16 cellular contexts compared by ENCODE assay signal in genomic region chr10:70201105-70201504, GRCh38. TPM values are rescaled to one million over a fixed set of nuclear protein-coding genes. Genes with fewer than 3 reads are reported as not detected.
DNase-seq lines count a peak whose midpoint lies in the region; ATAC-seq, FAIRE-seq and TF ChIP-seq lines count a peak whose summit lies in the region.
"Had no signal": no experiment of that assay in that cellular context is flagged by ENCODE, and none has a peak within 500 bp of the region (broad histone marks: within the 10 kb centered on the region; RNA-seq: fewer than 3 reads in every experiment).

No MANE protein-coding gene starts in this region.

- POLR2A ChIA-PET in activated CD8-positive, alpha-beta T cell treated with anti-CD3 and anti-CD28 coated beads for 36 hours (lab: Charles Lee) = no interaction called here
- POLR2A ChIA-PET in activated CD8-positive, alpha-beta T cell treated with anti-CD3 and anti-CD28 coated beads, Interleukin-2, amount 10 ng/mL, durations not matched to agents 7 days and 5 days (lab: Charles Lee) = no interaction called here
- POLR2A ChIA-PET in IMR-90 (lab: Charles Lee; ENCODE audit: unreplicated experiment) (no interaction called here), K562 (lab: Yijun Ruan, JAX) (interaction anchor here (1.0 kb wide), 1 partner anchor 107 kb away, joined by 5 read pairs; no protein-coding TSS in a partner anchor)

- H3K9ac ChIP-seq in IMR-90 (ENCODE audit: low read depth, low read length) (no peak overlapping the region), K562 (ENCODE audit: insufficient read depth in 1 of 2, low read depth in 2 of 2, low read length in 2 of 2) (no peak overlapping the region)

- H4K20me1 ChIP-seq in IMR-90 (ENCODE audit: insufficient read depth, low read length) = no peaks in the 10 kb centered on the region
- H4K20me1 ChIP-seq in K562 (replicated peaks; ENCODE audit: control insufficient read depth, insufficient read depth, low read length) = no peaks in the 10 kb centered on the region; the same call in 1 of the 2 replicates

- no peak overlapping the region for H2BK20ac ChIP-seq in IMR-90 (ENCODE audit: low read depth, low read length)

- H3K4me2 ChIP-seq in IMR-90 (ENCODE audit: low read depth, low read length) (no peak overlapping the region), K562 (ENCODE audit: insufficient read depth, low read length) (no peak overlapping the region)

- H3K9me1 ChIP-seq in IMR-90 (ENCODE audit: insufficient read depth, low read length) (peaks cover 3% of the 10 kb centered on the region; the same call in 1 of the 2 replicates), K562 (ENCODE audit: control insufficient read depth, insufficient read depth, low read length) (no peaks in the 10 kb centered on the region)

- TF ChIP-seq POLR2A in IMR-90 (IDR thresholded peaks at IDR 0.05; ENCODE audit: low read depth, low read length) (no peak), K562 (conservative IDR thresholded peaks at IDR 0.05) (no peak; the same call in 1 of the 2 replicates)

- intact Hi-C loops in activated CD8-positive, alpha-beta T cell treated with anti-CD3 and anti-CD28 coated beads for 36 hours (cut with micrococcal nuclease) = no loop called here
- intact Hi-C loops in IMR-90 (cut with micrococcal nuclease) (loop anchor here (10.0 kb wide), 1 partner anchor 46 kb away; no protein-coding TSS in a partner anchor), K562 (cut with micrococcal nuclease) (no loop called here)

- H4K8ac ChIP-seq in IMR-90 (ENCODE audit: low read depth in 2 of 2, low read length in 2 of 2) = no peak overlapping the region

- H3K4me1 Mint-ChIP-seq in activated CD8-positive, alpha-beta T cell treated with anti-CD3 and anti-CD28 coated beads for 36 hours (ENCODE audit: low read depth) = peaks cover 31% of the 10 kb centered on the region
- peaks cover 47% of the 10 kb centered on the region for H3K4me1 Mint-ChIP-seq in activated CD8-positive, alpha-beta T cell treated with anti-CD3 and anti-CD28 coated beads, Interleukin-2, amount 10 ng/mL, durations not matched to agents 7 days and 5 days (ENCODE audit: low read depth)

- H2AK9ac ChIP-seq in IMR-90 (replicated peaks; ENCODE audit: low read depth, low read length, poor library complexity) = no peak overlapping the region

- H3K36me3 ChIP-seq in ACC112 (ENCODE audit: insufficient read depth, low read length) = peaks cover 32% of the 10 kb centered on the region
- peaks cover 33% of the 10 kb centered on the region for H3K36me3 ChIP-seq in IMR-90 (ENCODE audit: control insufficient read depth, insufficient read depth, low read length)
- H3K36me3 ChIP-seq in K562 (ENCODE audit: control insufficient read depth, insufficient read depth, low read length) = peaks cover 82% of the 10 kb centered on the region

- H2BK15ac ChIP-seq in IMR-90 (ENCODE audit: low read depth, low read length) = no peak overlapping the region

- TF ChIP-seq EP300 in K562 (IDR thresholded peaks at IDR 0.05; ENCODE audit: low read length) = no peak

- H2AFZ ChIP-seq in ACC112 (ENCODE audit: low read length, unreplicated experiment) (no peak overlapping the region), IMR-90 (replicated peaks; ENCODE audit: low read length, poor library complexity) (no peak overlapping the region), K562 (ENCODE audit: low read depth, low read length) (no peak overlapping the region)

- no peak overlapping the region for H3K56ac ChIP-seq in IMR-90 (ENCODE audit: extremely low read depth, insufficient read depth, low read length)

- H3K27ac Mint-ChIP-seq in activated CD8-positive, alpha-beta T cell treated with anti-CD3 and anti-CD28 coated beads for 36 hours = peak overlapping the region; percentile 41
- no peak overlapping the region for H3K27ac Mint-ChIP-seq in activated CD8-positive, alpha-beta T cell treated with anti-CD3 and anti-CD28 coated beads, Interleukin-2, amount 10 ng/mL, durations not matched to agents 7 days and 5 days
- H3K27ac Mint-ChIP-seq: CD4-positive, alpha-beta T cell had no signal

- no peak overlapping the region for H3K23ac ChIP-seq in IMR-90 (ENCODE audit: low read depth, low read length)

- peaks cover 0 to 7% of the 10 kb centered on the region in 2 experiments; a peak in 2 of 4 replicates for H3K79me1 ChIP-seq in IMR-90 (ENCODE audit: low read depth in 1 of 2, low read length in 2 of 2)

- ATAC-seq in activated CD8-positive, alpha-beta T cell treated with anti-CD3 and anti-CD28 coated beads for 36 hours = no peak
- no peak for ATAC-seq in activated CD8-positive, alpha-beta T cell treated with anti-CD3 and anti-CD28 coated beads, Interleukin-2, amount 10 ng/mL, durations not matched to agents 7 days and 5 days
- ATAC-seq in IMR-90 (ENCODE audit: low read depth) = no peak
- no peak for ATAC-seq in K562

- no peak for DNase-seq in activated CD8-positive, alpha-beta T cell treated with anti-CD3 and anti-CD28 coated beads for 36 hours
- DNase-seq in activated CD8-positive, alpha-beta T cell treated with anti-CD3 and anti-CD28 coated beads, Interleukin-2, amount 10 ng/mL, durations not matched to agents 7 days and 5 days = no peak
- DNase-seq in IMR-90 = no peak
- no peak for DNase-seq in K562 (ENCODE audit: extremely low read depth in 1 of 4, low spot score in 3 of 4)
- no peak for DNase-seq in SIG-M5 treated with dmso at 0.1 percent for 504 hours (lab: John Stamatoyannopoulos, UW; ENCODE audit: unreplicated experiment)
- no peak for DNase-seq in NCI-H1417 (lab: John Stamatoyannopoulos, UW)
- DNase-seq: 8988T; AML-193; CD4-positive, alpha-beta T cell; DMS153; DMS79; GF-D8; HCEC 1CT; KBM-7 had no signal

- no peak overlapping the region for H4K91ac ChIP-seq in IMR-90 (ENCODE audit: insufficient read depth, low read depth, low read length)

- H2BK5ac ChIP-seq in IMR-90 (ENCODE audit: low read depth, low read length, poor library complexity, severe bottlenecking) = no peak overlapping the region

- FAIRE-seq in K562 (lab: Jason Lieb, UNC) = no peak

- no peaks in the 10 kb centered on the region for H3K27me3 Mint-ChIP-seq in activated CD8-positive, alpha-beta T cell treated with anti-CD3 and anti-CD28 coated beads for 36 hours
- H3K27me3 Mint-ChIP-seq in activated CD8-positive, alpha-beta T cell treated with anti-CD3 and anti-CD28 coated beads, Interleukin-2, amount 10 ng/mL, durations not matched to agents 7 days and 5 days (ENCODE audit: low read depth) = no peaks in the 10 kb centered on the region
- H3K27me3 Mint-ChIP-seq: CD4-positive, alpha-beta T cell had no signal

- no CpG with 5 or more reads among the region's 1 CpG for WGBS in IMR-90 (ENCODE audit: extremely low coverage in 2 of 2, insufficient read length in 1 of 2), 2 experiments
- WGBS in K562 (ENCODE audit: insufficient coverage, low coverage, missing lambda C conversion rate) = 96% methylated on average over 1 of the region's 1 CpG

- dilution Hi-C loops in IMR-90 (cut with HindIII; ENCODE audit: low sequenced_read_pairs, unreplicated experiment) = no loop called here

- BruUV-seq in IMR-90 (replicated peaks; lab: Mats Ljungman, UMichigan) (no TSS peak), K562 (replicated peaks; lab: Mats Ljungman, UMichigan) (no TSS peak)

- H2AK5ac ChIP-seq in IMR-90 (ENCODE audit: low read depth, low read length) = no peak overlapping the region

- H3K9me3 ChIP-seq in IMR-90 (ENCODE audit: control insufficient read depth, insufficient read depth, low read length) = no peaks in the 10 kb centered on the region
- H3K9me3 ChIP-seq in K562 (replicated peaks; ENCODE audit: control insufficient read depth, insufficient read depth, low read depth, low read length) = no peaks in the 10 kb centered on the region

- no peak overlapping the region for H3K14ac ChIP-seq in IMR-90 (replicated peaks; ENCODE audit: low read depth, low read length)

- H3K36me3 Mint-ChIP-seq in activated CD8-positive, alpha-beta T cell treated with anti-CD3 and anti-CD28 coated beads for 36 hours (ENCODE audit: low read depth) = peaks cover 60% of the 10 kb centered on the region
- peaks cover 62% of the 10 kb centered on the region for H3K36me3 Mint-ChIP-seq in activated CD8-positive, alpha-beta T cell treated with anti-CD3 and anti-CD28 coated beads, Interleukin-2, amount 10 ng/mL, durations not matched to agents 7 days and 5 days (ENCODE audit: low read depth)

- peaks cover 4% of the 10 kb centered on the region for H3K4me1 ChIP-seq in ACC112 (ENCODE audit: control insufficient read depth, insufficient read depth, low read length, unreplicated experiment)
- H3K4me1 ChIP-seq in IMR-90 (ENCODE audit: control insufficient read depth, insufficient read depth, low read length) = no peaks in the 10 kb centered on the region
- H3K4me1 ChIP-seq in K562 (replicated peaks in 1 of 2; ENCODE audit: control insufficient read depth in 2 of 2, insufficient read depth in 2 of 2, low read length in 2 of 2) = no peaks in the 10 kb centered on the region

- in situ Hi-C loops in IMR-90 (cut with MboI; ENCODE audit: low sequenced_read_pairs) = no loop called here
- in situ Hi-C loops in K562 (cut with MboI) = no loop called here

- H3K4me3 Mint-ChIP-seq in activated CD8-positive, alpha-beta T cell treated with anti-CD3 and anti-CD28 coated beads for 36 hours = no peak overlapping the region
- no peak overlapping the region for H3K4me3 Mint-ChIP-seq in activated CD8-positive, alpha-beta T cell treated with anti-CD3 and anti-CD28 coated beads, Interleukin-2, amount 10 ng/mL, durations not matched to agents 7 days and 5 days
- H3K4me3 Mint-ChIP-seq: CD4-positive, alpha-beta T cell had no signal

- no peak overlapping the region for H3K4ac ChIP-seq in IMR-90 (ENCODE audit: low read depth, low read length)

- H3K27me3 ChIP-seq in ACC112 (ENCODE audit: insufficient read depth, low read length) (no peaks in the 10 kb centered on the region), IMR-90 (ENCODE audit: control insufficient read depth, insufficient read depth, low read length) (no peaks in the 10 kb centered on the region), K562 (ENCODE audit: control insufficient read depth in 2 of 2, insufficient read depth in 2 of 2, low read length in 2 of 2) (no peaks in the 10 kb centered on the region)

- no peak overlapping the region for H3K18ac ChIP-seq in IMR-90 (ENCODE audit: low read depth, low read length)

- peak overlapping the region; percentile 12; the same call in 1 of the 2 replicates for H3K27ac ChIP-seq in ACC112 (ENCODE audit: low read depth, low read length)
- no peak overlapping the region for H3K27ac ChIP-seq in IMR-90 (ENCODE audit: insufficient read depth, low read length)
- no peak overlapping the region for H3K27ac ChIP-seq in K562 (ENCODE audit: extremely low read depth, low read depth, low read length)
- H3K27ac ChIP-seq: C4-2B had no signal

- no peaks in the 10 kb centered on the region for H3K9me3 Mint-ChIP-seq in activated CD8-positive, alpha-beta T cell treated with anti-CD3 and anti-CD28 coated beads for 36 hours
- H3K9me3 Mint-ChIP-seq in activated CD8-positive, alpha-beta T cell treated with anti-CD3 and anti-CD28 coated beads, Interleukin-2, amount 10 ng/mL, durations not matched to agents 7 days and 5 days (ENCODE audit: insufficient read depth) = no peaks in the 10 kb centered on the region
- H3K9me3 Mint-ChIP-seq: CD4-positive, alpha-beta T cell had no signal

- CTCF ChIA-PET in activated CD8-positive, alpha-beta T cell treated with anti-CD3 and anti-CD28 coated beads for 36 hours (lab: Charles Lee) = interaction anchor here (0.6 to 4.8 kb wide), 2 partner anchors 53 to 149 kb away, joined by 3 to 44 read pairs; partner anchors contain the start of gene TYSND1
- CTCF ChIA-PET in activated CD8-positive, alpha-beta T cell treated with anti-CD3 and anti-CD28 coated beads, Interleukin-2, amount 10 ng/mL, durations not matched to agents 7 days and 5 days (lab: Charles Lee) = interaction anchor here (1.0 to 5.0 kb wide), 3 partner anchors 8 to 55 kb away, joined by 3 to 70 read pairs (median 15); partner anchors contain the start of gene TYSND1
- CTCF ChIA-PET in IMR-90 (lab: Yijun Ruan, JAX) = interaction anchor here (1.0 kb wide), 1 partner anchor 55 kb away, joined by 3 read pairs; the partner anchor contains the start of gene TYSND1
- CTCF ChIA-PET in K562 (lab: Yijun Ruan, JAX; ENCODE audit: low intra/inter-chr PET ratio) = no interaction called here

- TF ChIP-seq CTCF in activated CD8-positive, alpha-beta T cell treated with anti-CD3 and anti-CD28 coated beads for 36 hours (IDR thresholded peaks at IDR 0.05) = no peak
- TF ChIP-seq CTCF in IMR-90 (conservative IDR thresholded peaks at IDR 0.05; ENCODE audit: low read depth, low read length) = no peak
- no peak for TF ChIP-seq CTCF in K562 (IDR thresholded peaks at IDR 0.05 in 2 of 3, conservative IDR thresholded peaks at IDR 0.05 in 1 of 3; ENCODE audit: insufficient read depth in 2 of 3, low read depth in 1 of 3, low read length in 3 of 3)

- no peak overlapping the region for H4K5ac ChIP-seq in IMR-90 (ENCODE audit: low read depth, low read length)

- H3K4me3 ChIP-seq in ACC112 (ENCODE audit: low read depth, low read length) (no peak overlapping the region), IMR-90 (ENCODE audit: insufficient read depth, low read depth, low read length) (no peak overlapping the region), K562 (no peak overlapping the region)

- TF ChIP-seq RAD21 in IMR-90 (IDR thresholded peaks at IDR 0.05; ENCODE audit: low read length) = no peak
- TF ChIP-seq RAD21 in K562 (CRISPR knock-in tag; conservative IDR thresholded peaks at IDR 0.05 in 1 of 2, IDR thresholded peaks at IDR 0.05 in 1 of 2) = no peak

- no peaks in the 10 kb centered on the region for H3K79me2 ChIP-seq in ACC112 (ENCODE audit: control insufficient read depth, insufficient read depth, low read length, unreplicated experiment)
- no peaks in the 10 kb centered on the region for H3K79me2 ChIP-seq in K562 (ENCODE audit: control insufficient read depth, insufficient read depth, low read length)

- no peak overlapping the region for H2BK120ac ChIP-seq in IMR-90 (ENCODE audit: low read depth, low read length)

RNA-seq across cellular contexts. Expression of gene SAR1A, which starts 30.8 kb away (rescaled TPM):
- total RNA-seq in activated CD8-positive, alpha-beta T cell treated with anti-CD3 and anti-CD28 coated beads for 36 hours = 100 to 1,000 TPM in 1 of 2 experiments, 10 to 100 TPM in 1; 95.9 to 101 TPM
- total RNA-seq in activated CD8-positive, alpha-beta T cell treated with anti-CD3 and anti-CD28 coated beads, Interleukin-2, amount 10 ng/mL, durations not matched to agents 7 days and 5 days = 100 to 1,000 TPM; 157 to 160 TPM
- total RNA-seq in IMR-90 (2012; rRNA removed) = 161 and 272 TPM in 2 replicates
- 45.8 and 56.9 TPM in 2 replicates for polyA plus RNA-seq in IMR-90 (2012; rRNA removed)
- 11.8 and 25.4 TPM in 2 replicates for polyA plus RNA-seq in IMR-90 (2012; cell fraction: cytosol; rRNA removed)
- polyA plus RNA-seq in IMR-90 (2012; cell fraction: nucleus; rRNA removed; ENCODE audit: low replicate concordance) = 11.6 and 90.2 TPM in 2 replicates
- 82.1 and 152 TPM in 2 replicates for total RNA-seq in K562 (2011; cell fraction: chromatin; rRNA removed; ENCODE audit: low replicate concordance)
- 47.0 and 49.2 TPM in 2 replicates for total RNA-seq in K562 (2011; cell fraction: nucleolus; rRNA removed)
- total RNA-seq in K562 (2011; cell fraction: nucleoplasm; rRNA removed) = 98.8 and 142 TPM in 2 replicates
- 63.0 and 68.5 TPM in 2 replicates for total RNA-seq in K562 (2014; rRNA removed)
- 96.9 and 105 TPM in 2 replicates for total RNA-seq in K562 (2014; rRNA removed; fragmentation: Illumina TruSeq; extraction: Trizol)
- 79.4 and 84.9 TPM in 2 replicates for total RNA-seq in K562 (2015; rRNA removed; fragmentation: Illumina TruSeq; extraction: Trizol)
- 119 and 123 TPM in 2 replicates for total RNA-seq in K562 (2021)
- 123 and 129 TPM in 2 replicates for polyA plus RNA-seq in K562 (2011; rRNA removed)
- polyA plus RNA-seq in K562 (2011; cell fraction: cytosol; rRNA removed) = 22.7 and 40.1 TPM in 2 replicates
- 35.5 and 56.1 TPM in 2 replicates for polyA plus RNA-seq in K562 (2011; cell fraction: nucleus; rRNA removed)
- 40.2 and 56.6 TPM in 2 replicates for polyA plus RNA-seq in K562 (2012)
- 73.8 and 76.6 TPM in 2 replicates for polyA plus RNA-seq in K562 (2014; fragmentation: Illumina TruSeq; extraction: Trizol)
- polyA plus RNA-seq in K562 (2014; fragmentation: Nextera tagmentation; extraction: Ambion mirVana) = 100 to 1,000 TPM; 115 to 132 TPM
- 53.0 and 55.8 TPM in 2 replicates for polyA plus RNA-seq in K562 (2014; rRNA removed)
- polyA minus RNA-seq in K562 (2011; rRNA and poly(A)+ RNA removed) = 168 and 183 TPM in 2 replicates
- 51.8 and 62.8 TPM in 2 replicates for polyA minus RNA-seq in K562 (2011; cell fraction: cytosol; rRNA and poly(A)+ RNA removed)
- 19.5 and 37.4 TPM in 2 replicates for polyA minus RNA-seq in K562 (2011; cell fraction: nucleus; rRNA and poly(A)+ RNA removed)

RNA-seq across cellular contexts. Expression of gene PPA1, which starts 32.1 kb away (rescaled TPM):
- total RNA-seq in activated CD8-positive, alpha-beta T cell treated with anti-CD3 and anti-CD28 coated beads for 36 hours = 100 to 1,000 TPM; 357 to 368 TPM
- 100 to 1,000 TPM; 175 TPM for total RNA-seq in activated CD8-positive, alpha-beta T cell treated with anti-CD3 and anti-CD28 coated beads, Interleukin-2, amount 10 ng/mL, durations not matched to agents 7 days and 5 days
- total RNA-seq in IMR-90 (2012; rRNA removed) = 102 and 211 TPM in 2 replicates
- 69.4 and 78.6 TPM in 2 replicates for polyA plus RNA-seq in IMR-90 (2012; rRNA removed)
- polyA plus RNA-seq in IMR-90 (2012; cell fraction: cytosol; rRNA removed) = 32.2 and 54.5 TPM in 2 replicates
- 15.3 and 36.3 TPM in 2 replicates for polyA plus RNA-seq in IMR-90 (2012; cell fraction: nucleus; rRNA removed; ENCODE audit: low replicate concordance)
- 63.9 and 181 TPM in 2 replicates for total RNA-seq in K562 (2011; cell fraction: chromatin; rRNA removed; ENCODE audit: low replicate concordance)
- total RNA-seq in K562 (2011; cell fraction: nucleolus; rRNA removed) = 50.4 and 54.7 TPM in 2 replicates
- 123 and 276 TPM in 2 replicates for total RNA-seq in K562 (2011; cell fraction: nucleoplasm; rRNA removed)
- 378 and 453 TPM in 2 replicates for total RNA-seq in K562 (2014; rRNA removed)
- total RNA-seq in K562 (2014; rRNA removed; fragmentation: Illumina TruSeq; extraction: Trizol) = 635 and 699 TPM in 2 replicates
- 463 and 482 TPM in 2 replicates for total RNA-seq in K562 (2015; rRNA removed; fragmentation: Illumina TruSeq; extraction: Trizol)
- total RNA-seq in K562 (2021) = 418 and 448 TPM in 2 replicates
- 408 and 606 TPM in 2 replicates for polyA plus RNA-seq in K562 (2011; rRNA removed)
- 122 and 218 TPM in 2 replicates for polyA plus RNA-seq in K562 (2011; cell fraction: cytosol; rRNA removed)
- polyA plus RNA-seq in K562 (2011; cell fraction: nucleus; rRNA removed) = 92.6 and 127 TPM in 2 replicates
- 299 and 379 TPM in 2 replicates for polyA plus RNA-seq in K562 (2012)
- polyA plus RNA-seq in K562 (2014; fragmentation: Illumina TruSeq; extraction: Trizol) = 454 and 471 TPM in 2 replicates
- polyA plus RNA-seq in K562 (2014; fragmentation: Nextera tagmentation; extraction: Ambion mirVana) = 100 to 1,000 TPM; 301 to 366 TPM
- polyA plus RNA-seq in K562 (2014; rRNA removed) = 591 and 627 TPM in 2 replicates
- 573 and 613 TPM in 2 replicates for polyA minus RNA-seq in K562 (2011; rRNA and poly(A)+ RNA removed)
- polyA minus RNA-seq in K562 (2011; cell fraction: cytosol; rRNA and poly(A)+ RNA removed) = 121 and 162 TPM in 2 replicates
- polyA minus RNA-seq in K562 (2011; cell fraction: nucleus; rRNA and poly(A)+ RNA removed) = 49.1 and 87.5 TPM in 2 replicates

RNA-seq across cellular contexts. Expression of gene TYSND1, which starts 54.6 kb away (rescaled TPM):
- 10 to 100 TPM; 20.0 to 20.3 TPM for total RNA-seq in activated CD8-positive, alpha-beta T cell treated with anti-CD3 and anti-CD28 coated beads for 36 hours
- total RNA-seq in activated CD8-positive, alpha-beta T cell treated with anti-CD3 and anti-CD28 coated beads, Interleukin-2, amount 10 ng/mL, durations not matched to agents 7 days and 5 days = 10 to 100 TPM; 12.0 to 13.4 TPM
- total RNA-seq in IMR-90 (2012; rRNA removed) (2.8 and 2.9 TPM in 2 replicates), K562 (2014; rRNA removed) (0.91 and 1.8 TPM in 2 replicates), K562 (2014; rRNA removed; fragmentation: Illumina TruSeq; extraction: Trizol) (0.41 and 1.4 TPM in 2 replicates), K562 (2015; rRNA removed; fragmentation: Illumina TruSeq; extraction: Trizol) (1.4 and 1.6 TPM in 2 replicates), K562 (2021) (1.7 and 1.9 TPM in 2 replicates)
- polyA plus RNA-seq in IMR-90 (2012; rRNA removed) (4.1 and 4.6 TPM in 2 replicates), K562 (2011; rRNA removed) (1.3 and 2.0 TPM in 2 replicates), K562 (2014; fragmentation: Illumina TruSeq; extraction: Trizol) (1.3 TPM in 2 replicates), K562 (2014; fragmentation: Nextera tagmentation; extraction: Ambion mirVana) (under 1 TPM; 0.60 to 0.65 TPM), K562 (2014; rRNA removed) (1.3 and 2.0 TPM in 2 replicates)
- 4.0 and 5.5 TPM in 2 replicates for polyA plus RNA-seq in IMR-90 (2012; cell fraction: cytosol; rRNA removed)
- polyA plus RNA-seq in IMR-90 (2012; cell fraction: nucleus; rRNA removed; ENCODE audit: low replicate concordance) = 12.4 and 20.6 TPM in 2 replicates
- total RNA-seq in K562 (2011; cell fraction: chromatin; rRNA removed; ENCODE audit: low replicate concordance) = 7.2 and 8.1 TPM in 2 replicates
- total RNA-seq in K562 (2011; cell fraction: nucleolus; rRNA removed) = 4.7 and 5.0 TPM in 2 replicates
- 5.2 and 7.2 TPM in 2 replicates for total RNA-seq in K562 (2011; cell fraction: nucleoplasm; rRNA removed)
- 2.1 and 2.3 TPM in 2 replicates for polyA plus RNA-seq in K562 (2011; cell fraction: cytosol; rRNA removed)
- 3.5 and 3.6 TPM in 2 replicates for polyA plus RNA-seq in K562 (2011; cell fraction: nucleus; rRNA removed)
- 0.98 and 2.0 TPM in 2 replicates for polyA plus RNA-seq in K562 (2012)
- polyA minus RNA-seq in K562 (2011; rRNA and poly(A)+ RNA removed) = 1.5 and 2.1 TPM in 2 replicates
- polyA minus RNA-seq in K562 (2011; cell fraction: cytosol; rRNA and poly(A)+ RNA removed) = 0.48 and 0.73 TPM in 2 replicates
- 2.6 and 3.1 TPM in 2 replicates for polyA minus RNA-seq in K562 (2011; cell fraction: nucleus; rRNA and poly(A)+ RNA removed)
